Comparison of ENCODE assay signal across 8 cellular contexts in genomic region chr1:202550088-202550487, GRCh38.
DNase-seq lines count a peak whose midpoint lies in the region; TF ChIP-seq lines count a peak whose summit lies in the region.
"Not testable (repeated sequence)": the region's sequence is repeated elsewhere in the genome, so short reads cannot be mapped to it uniquely, and the experiment has no call there.

No MANE protein-coding gene starts in this region.

- not testable (repeated sequence) for TF ChIP-seq POLR2A in esophagus muscularis mucosa (IDR thresholded peaks at IDR 0.05; ENCODE audit: low read depth); sigmoid colon (IDR thresholded peaks at IDR 0.05); transverse colon (IDR thresholded peaks at IDR 0.05)

- H3K27ac ChIP-seq in ascending aorta (peak overlapping the region; percentile 92 to 95), esophagus muscularis mucosa (replicated peaks in 1 of 4) (peak overlapping the region; percentile 72 to 92 (median 90)), cardiac muscle cell (peak overlapping the region; percentile 54), muscle layer of colon (ENCODE audit: low read depth, low read length) (peak overlapping the region; percentile 47), parathyroid adenoma (peak overlapping the region; percentile 42), sigmoid colon (peak overlapping the region; percentile 68 to 94 (median 86)), stomach smooth muscle (ENCODE audit: low read length) (peak overlapping the region; percentile 80), transverse colon (peak overlapping the region; percentile 66 to 88 (median 82))

- H3K4me1 ChIP-seq in ascending aorta (peaks cover 16 to 49% of the 10 kb centered on the region in 2 donors), esophagus muscularis mucosa (peaks cover 44 to 99% (median 91%) of the 10 kb centered on the region in 4 donors), cardiac muscle cell (ENCODE audit: low read depth) (peaks cover 42% of the 10 kb centered on the region), muscle layer of colon (ENCODE audit: insufficient read depth, low read length) (peaks cover 59% of the 10 kb centered on the region), parathyroid adenoma (peaks cover 16% of the 10 kb centered on the region), sigmoid colon (peaks cover 0 to 93% (median 74%) of the 10 kb centered on the region in 4 donors), stomach smooth muscle (ENCODE audit: control insufficient read depth, insufficient read depth, low read length) (peaks cover 35% of the 10 kb centered on the region), transverse colon (peaks cover 12 to 82% (median 22%) of the 10 kb centered on the region in 4 donors)

- H3K27me3 ChIP-seq in ascending aorta; esophagus muscularis mucosa; cardiac muscle cell; muscle layer of colon (ENCODE audit: control insufficient read depth in 1 of 2, insufficient read depth in 2 of 2, low read length in 2 of 2); parathyroid adenoma (ENCODE audit: control insufficient read depth, insufficient read depth, low read length); sigmoid colon; stomach smooth muscle (ENCODE audit: control insufficient read depth in 1 of 2, insufficient read depth in 2 of 2, low read length in 2 of 2); transverse colon: not testable (repeated sequence)

- not testable (repeated sequence) for H3K9me3 ChIP-seq in ascending aorta; esophagus muscularis mucosa; cardiac muscle cell (ENCODE audit: low read depth); muscle layer of colon (ENCODE audit: low read length); parathyroid adenoma (ENCODE audit: control insufficient read depth, low read length); sigmoid colon; stomach smooth muscle (ENCODE audit: control insufficient read depth in 2 of 2, low read length in 2 of 2); transverse colon

- intact Hi-C loops in ascending aorta (cut with DNase I); esophagus muscularis mucosa (cut with DNase I); sigmoid colon (cut with DNase I); transverse colon (cut with DNase I; ENCODE audit: low total_unique reads): not testable (repeated sequence)

- not testable (repeated sequence) for H2AFZ ChIP-seq in parathyroid adenoma

- H3K4me3 ChIP-seq in ascending aorta (peak overlapping the region in 1 of 2 donors; percentile 77), esophagus muscularis mucosa (peak overlapping the region in 2 of 4 donors; percentile 6 to 11), sigmoid colon (peak overlapping the region in 1 of 4 donors; percentile 5), stomach smooth muscle (ENCODE audit: low read length in 2 of 2) (peak overlapping the region in 1 of 2 donors; percentile 15)
- not testable (repeated sequence) for H3K4me3 ChIP-seq in cardiac muscle cell; muscle layer of colon (ENCODE audit: low read depth in 1 of 2, low read length in 2 of 2); parathyroid adenoma (ENCODE audit: low read depth, low read length); transverse colon

- 50% methylated on average over 1 of the region's 1 CpG for WGBS in esophagus muscularis mucosa
- 77 to 93% methylated on average over 1 of the region's 1 CpG for WGBS in sigmoid colon, 2 donors
- WGBS in transverse colon (ENCODE audit: low coverage in 1 of 2), 2 donors, result 69 to 73% methylated on average over 1 of the region's 1 CpG

- not testable (repeated sequence) for TF ChIP-seq CTCF in ascending aorta (IDR thresholded peaks at IDR 0.05); esophagus muscularis mucosa (IDR thresholded peaks at IDR 0.05); cardiac muscle cell (IDR thresholded peaks at IDR 0.05; ENCODE audit: low read depth, low read length); parathyroid adenoma (IDR thresholded peaks at IDR 0.05); sigmoid colon (IDR thresholded peaks at IDR 0.05); transverse colon (IDR thresholded peaks at IDR 0.05)

- in situ Hi-C loops in transverse colon (cut with MboI; ENCODE audit: low pct_ligation_motif_present in 1 of 4, low pct_unique_long_range_greater_than_20kb in 1 of 4, low sequenced_read_pairs in 3 of 4), result not testable (repeated sequence)

- not testable (repeated sequence) for H3K79me2 ChIP-seq in parathyroid adenoma

- DNase-seq in ascending aorta (ENCODE audit: low spot score in 2 of 2); esophagus muscularis mucosa (ENCODE audit: extremely low spot score); cardiac muscle cell (ENCODE audit: low read depth in 1 of 2, low spot score in 1 of 2); sigmoid colon; transverse colon: not testable (repeated sequence)

- TF ChIP-seq EP300 in esophagus muscularis mucosa (IDR thresholded peaks at IDR 0.05); sigmoid colon (IDR thresholded peaks at IDR 0.05); transverse colon (IDR thresholded peaks at IDR 0.05; ENCODE audit: low read depth): not testable (repeated sequence)

- H3K9ac ChIP-seq in muscle layer of colon (ENCODE audit: low read length) (peak overlapping the region; percentile 21), stomach smooth muscle (ENCODE audit: low read length in 2 of 2) (peak overlapping the region; percentile 7 to 50)
- H3K9ac ChIP-seq in parathyroid adenoma, result not testable (repeated sequence)

- H3K4me2 ChIP-seq in parathyroid adenoma (ENCODE audit: low read length), result not testable (repeated sequence)

- peaks cover 0 to 14% of the 10 kb centered on the region in 2 donors for H3K36me3 ChIP-seq in ascending aorta
- not testable (repeated sequence) for H3K36me3 ChIP-seq in esophagus muscularis mucosa; cardiac muscle cell; muscle layer of colon (ENCODE audit: insufficient read depth, low read length); parathyroid adenoma (ENCODE audit: control insufficient read depth, insufficient read depth, low read length); sigmoid colon; stomach smooth muscle (ENCODE audit: control insufficient read depth in 2 of 2, insufficient read depth in 2 of 2, low read length in 2 of 2); transverse colon

Comparison
In these comparisons a context has a peak if more than half of its experiments do, and no peak if none do; other contexts are left out.
1. H3K27ac ChIP-seq: peak in every context shown above with its lines; median percentile 94 in ascending aorta; 90 in esophagus muscularis mucosa; 86 in sigmoid colon; 82 in transverse colon; 80 in stomach smooth muscle; 54 in cardiac muscle cell; 47 in muscle layer of colon; 42 in parathyroid adenoma.